Comparison of ENCODE assay signal across 1 cellular context in the genomic region with DNA sequence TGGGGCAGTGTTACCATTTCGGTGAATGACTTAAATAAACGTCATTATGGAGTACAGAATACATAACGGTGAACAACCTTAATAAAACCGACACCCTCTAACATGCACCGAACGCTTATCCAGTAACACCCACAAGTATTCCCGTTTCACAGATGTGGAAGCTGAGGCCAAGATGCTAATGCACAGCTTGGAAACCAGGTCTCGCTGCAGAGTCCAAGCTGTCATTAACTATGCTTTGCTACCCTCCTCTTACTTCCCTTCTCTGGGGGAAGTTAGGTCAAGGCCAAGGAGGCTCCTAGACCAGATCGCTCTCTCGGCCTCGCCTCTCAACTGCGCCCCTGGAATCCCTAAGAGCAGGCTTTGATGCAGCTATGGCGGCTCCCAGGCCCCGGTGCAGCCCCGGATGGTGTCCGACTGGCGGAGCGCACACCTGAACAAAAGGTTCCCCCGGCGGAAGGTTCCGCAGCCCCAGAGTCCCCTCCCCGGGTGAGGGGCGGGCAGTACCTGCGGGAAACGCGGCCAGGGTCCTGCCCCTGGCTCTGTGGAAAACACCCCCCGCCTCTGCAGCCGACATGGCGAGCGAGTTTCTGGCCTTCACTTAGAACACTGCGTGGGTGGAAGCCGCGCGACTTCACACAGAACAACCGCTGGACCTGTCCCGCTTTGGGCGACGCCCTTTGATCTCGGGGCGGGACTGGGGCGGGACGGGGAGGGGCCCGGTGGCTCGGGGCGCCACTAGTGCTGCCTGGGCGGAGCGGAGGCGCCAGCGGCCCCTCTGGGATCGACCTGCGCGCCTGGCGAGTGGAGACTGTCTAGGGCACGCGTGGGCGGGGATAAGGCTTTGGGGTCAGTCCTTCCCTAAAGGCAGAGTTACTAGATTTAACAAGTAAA.
TF ChIP-seq lines count a peak whose summit lies in the region.

A gene with protein sequence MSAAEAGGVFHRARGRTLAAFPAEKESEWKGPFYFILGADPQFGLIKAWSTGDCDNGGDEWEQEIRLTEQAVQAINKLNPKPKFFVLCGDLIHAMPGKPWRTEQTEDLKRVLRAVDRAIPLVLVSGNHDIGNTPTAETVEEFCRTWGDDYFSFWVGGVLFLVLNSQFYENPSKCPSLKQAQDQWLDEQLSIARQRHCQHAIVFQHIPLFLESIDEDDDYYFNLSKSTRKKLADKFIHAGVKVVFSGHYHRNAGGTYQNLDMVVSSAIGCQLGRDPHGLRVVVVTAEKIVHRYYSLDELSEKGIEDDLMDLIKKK (minus strand): TSS at position 685 of the 891 bp plus-strand sequence. CDS start 111 bp downstream, at position 574.

TF ChIP-seq in K562, 482 proteins besides CTCF, POLR2A, EP300 and RAD21 (continued from another document and continues in another):
- TF ChIP-seq EWSR1 (IDR thresholded peaks at IDR 0.05; ENCODE audit: borderline replicate concordance, low read depth, partially characterized antibody) (no peak), RCOR1 (IDR thresholded peaks at IDR 0.05; ENCODE audit: borderline replicate concordance in 1 of 2, low read depth in 2 of 2, low read length in 2 of 2) (peak; percentile 86 to 94), POLR3G (IDR thresholded peaks at IDR 0.05; ENCODE audit: extremely low read depth, insufficient read length, insufficient replicate concordance) (no peak), SUPT5H (IDR thresholded peaks at IDR 0.05) (peak; percentile 88), COPS2 (conservative IDR thresholded peaks at IDR 0.05) (no peak), ESRRB (CRISPR knock-in tag; IDR thresholded peaks at IDR 0.05; ENCODE audit: borderline replicate concordance) (0 out of 2 replicates have a peak, but pooled peaks have one; percentile 49), ZNF324 (CRISPR knock-in tag; IDR thresholded peaks at IDR 0.05) (no peak), ZBTB1 (CRISPR knock-in tag; IDR thresholded peaks at IDR 0.05; ENCODE audit: borderline replicate concordance, low read depth) (peak; percentile 53), THRAP3 (IDR thresholded peaks at IDR 0.05; ENCODE audit: borderline replicate concordance) (no peak; the same call in 1 of the 2 replicates), BRF1 (IDR thresholded peaks at IDR 0.05; ENCODE audit: borderline replicate concordance, extremely low read depth, insufficient read length) (no peak), ZNF263 (CRISPR knock-in tag; IDR thresholded peaks at IDR 0.05; ENCODE audit: borderline replicate concordance) (no peak), EP400 (IDR thresholded peaks at IDR 0.05) (peak; percentile 92), CHCHD3 (CRISPR knock-in tag; IDR thresholded peaks at IDR 0.05) (no peak), SREBF2 (CRISPR knock-in tag; IDR thresholded peaks at IDR 0.05) (no peak), HNRNPK (IDR thresholded peaks at IDR 0.05; ENCODE audit: low read depth, low read length, poor library complexity, severe bottlenecking) (no peak)
- TF ChIP-seq, protein P1, sequence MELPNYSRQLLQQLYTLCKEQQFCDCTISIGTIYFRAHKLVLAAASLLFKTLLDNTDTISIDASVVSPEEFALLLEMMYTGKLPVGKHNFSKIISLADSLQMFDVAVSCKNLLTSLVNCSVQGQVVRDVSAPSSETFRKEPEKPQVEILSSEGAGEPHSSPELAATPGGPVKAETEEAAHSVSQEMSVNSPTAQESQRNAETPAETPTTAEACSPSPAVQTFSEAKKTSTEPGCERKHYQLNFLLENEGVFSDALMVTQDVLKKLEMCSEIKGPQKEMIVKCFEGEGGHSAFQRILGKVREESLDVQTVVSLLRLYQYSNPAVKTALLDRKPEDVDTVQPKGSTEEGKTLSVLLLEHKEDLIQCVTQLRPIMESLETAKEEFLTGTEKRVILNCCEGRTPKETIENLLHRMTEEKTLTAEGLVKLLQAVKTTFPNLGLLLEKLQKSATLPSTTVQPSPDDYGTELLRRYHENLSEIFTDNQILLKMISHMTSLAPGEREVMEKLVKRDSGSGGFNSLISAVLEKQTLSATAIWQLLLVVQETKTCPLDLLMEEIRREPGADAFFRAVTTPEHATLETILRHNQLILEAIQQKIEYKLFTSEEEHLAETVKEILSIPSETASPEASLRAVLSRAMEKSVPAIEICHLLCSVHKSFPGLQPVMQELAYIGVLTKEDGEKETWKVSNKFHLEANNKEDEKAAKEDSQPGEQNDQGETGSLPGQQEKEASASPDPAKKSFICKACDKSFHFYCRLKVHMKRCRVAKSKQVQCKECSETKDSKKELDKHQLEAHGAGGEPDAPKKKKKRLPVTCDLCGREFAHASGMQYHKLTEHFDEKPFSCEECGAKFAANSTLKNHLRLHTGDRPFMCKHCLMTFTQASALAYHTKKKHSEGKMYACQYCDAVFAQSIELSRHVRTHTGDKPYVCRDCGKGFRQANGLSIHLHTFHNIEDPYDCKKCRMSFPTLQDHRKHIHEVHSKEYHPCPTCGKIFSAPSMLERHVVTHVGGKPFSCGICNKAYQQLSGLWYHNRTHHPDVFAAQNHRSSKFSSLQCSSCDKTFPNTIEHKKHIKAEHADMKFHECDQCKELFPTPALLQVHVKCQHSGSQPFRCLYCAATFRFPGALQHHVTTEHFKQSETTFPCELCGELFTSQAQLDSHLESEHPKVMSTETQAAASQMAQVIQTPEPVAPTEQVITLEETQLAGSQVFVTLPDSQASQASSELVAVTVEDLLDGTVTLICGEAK (IDR thresholded peaks at IDR 0.05) = peak; percentile 95
- TF ChIP-seq, protein P1 (CRISPR knock-in tag; IDR thresholded peaks at IDR 0.05) = no peak
- TF ChIP-seq, protein P2, sequence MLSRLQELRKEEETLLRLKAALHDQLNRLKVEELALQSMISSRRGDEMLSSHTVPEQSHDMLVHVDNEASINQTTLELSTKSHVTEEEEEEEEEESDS (CRISPR knock-in tag; IDR thresholded peaks at IDR 0.05) = no peak
- TF ChIP-seq, protein P3, sequence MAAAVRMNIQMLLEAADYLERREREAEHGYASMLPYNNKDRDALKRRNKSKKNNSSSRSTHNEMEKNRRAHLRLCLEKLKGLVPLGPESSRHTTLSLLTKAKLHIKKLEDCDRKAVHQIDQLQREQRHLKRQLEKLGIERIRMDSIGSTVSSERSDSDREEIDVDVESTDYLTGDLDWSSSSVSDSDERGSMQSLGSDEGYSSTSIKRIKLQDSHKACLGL (CRISPR knock-in tag; IDR thresholded peaks at IDR 0.05; ENCODE audit: borderline replicate concordance, poor library complexity, severe bottlenecking) = no peak
- TF ChIP-seq, protein P4, sequence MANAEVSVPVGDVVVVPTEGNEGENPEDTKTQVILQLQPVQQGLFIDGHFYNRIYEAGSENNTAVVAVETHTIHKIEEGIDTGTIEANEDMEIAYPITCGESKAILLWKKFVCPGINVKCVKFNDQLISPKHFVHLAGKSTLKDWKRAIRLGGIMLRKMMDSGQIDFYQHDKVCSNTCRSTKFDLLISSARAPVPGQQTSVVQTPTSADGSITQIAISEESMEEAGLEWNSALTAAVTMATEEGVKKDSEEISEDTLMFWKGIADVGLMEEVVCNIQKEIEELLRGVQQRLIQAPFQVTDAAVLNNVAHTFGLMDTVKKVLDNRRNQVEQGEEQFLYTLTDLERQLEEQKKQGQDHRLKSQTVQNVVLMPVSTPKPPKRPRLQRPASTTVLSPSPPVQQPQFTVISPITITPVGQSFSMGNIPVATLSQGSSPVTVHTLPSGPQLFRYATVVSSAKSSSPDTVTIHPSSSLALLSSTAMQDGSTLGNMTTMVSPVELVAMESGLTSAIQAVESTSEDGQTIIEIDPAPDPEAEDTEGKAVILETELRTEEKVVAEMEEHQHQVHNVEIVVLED (CRISPR knock-in tag; IDR thresholded peaks at IDR 0.05) = peak; percentile 39
- TF ChIP-seq, protein P5, sequence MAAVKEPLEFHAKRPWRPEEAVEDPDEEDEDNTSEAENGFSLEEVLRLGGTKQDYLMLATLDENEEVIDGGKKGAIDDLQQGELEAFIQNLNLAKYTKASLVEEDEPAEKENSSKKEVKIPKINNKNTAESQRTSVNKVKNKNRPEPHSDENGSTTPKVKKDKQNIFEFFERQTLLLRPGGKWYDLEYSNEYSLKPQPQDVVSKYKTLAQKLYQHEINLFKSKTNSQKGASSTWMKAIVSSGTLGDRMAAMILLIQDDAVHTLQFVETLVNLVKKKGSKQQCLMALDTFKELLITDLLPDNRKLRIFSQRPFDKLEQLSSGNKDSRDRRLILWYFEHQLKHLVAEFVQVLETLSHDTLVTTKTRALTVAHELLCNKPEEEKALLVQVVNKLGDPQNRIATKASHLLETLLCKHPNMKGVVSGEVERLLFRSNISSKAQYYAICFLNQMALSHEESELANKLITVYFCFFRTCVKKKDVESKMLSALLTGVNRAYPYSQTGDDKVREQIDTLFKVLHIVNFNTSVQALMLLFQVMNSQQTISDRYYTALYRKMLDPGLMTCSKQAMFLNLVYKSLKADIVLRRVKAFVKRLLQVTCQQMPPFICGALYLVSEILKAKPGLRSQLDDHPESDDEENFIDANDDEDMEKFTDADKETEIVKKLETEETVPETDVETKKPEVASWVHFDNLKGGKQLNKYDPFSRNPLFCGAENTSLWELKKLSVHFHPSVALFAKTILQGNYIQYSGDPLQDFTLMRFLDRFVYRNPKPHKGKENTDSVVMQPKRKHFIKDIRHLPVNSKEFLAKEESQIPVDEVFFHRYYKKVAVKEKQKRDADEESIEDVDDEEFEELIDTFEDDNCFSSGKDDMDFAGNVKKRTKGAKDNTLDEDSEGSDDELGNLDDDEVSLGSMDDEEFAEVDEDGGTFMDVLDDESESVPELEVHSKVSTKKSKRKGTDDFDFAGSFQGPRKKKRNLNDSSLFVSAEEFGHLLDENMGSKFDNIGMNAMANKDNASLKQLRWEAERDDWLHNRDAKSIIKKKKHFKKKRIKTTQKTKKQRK (IDR thresholded peaks at IDR 0.05; ENCODE audit: borderline replicate concordance, low read depth, low read length) = no peak
- TF ChIP-seq, protein P6, sequence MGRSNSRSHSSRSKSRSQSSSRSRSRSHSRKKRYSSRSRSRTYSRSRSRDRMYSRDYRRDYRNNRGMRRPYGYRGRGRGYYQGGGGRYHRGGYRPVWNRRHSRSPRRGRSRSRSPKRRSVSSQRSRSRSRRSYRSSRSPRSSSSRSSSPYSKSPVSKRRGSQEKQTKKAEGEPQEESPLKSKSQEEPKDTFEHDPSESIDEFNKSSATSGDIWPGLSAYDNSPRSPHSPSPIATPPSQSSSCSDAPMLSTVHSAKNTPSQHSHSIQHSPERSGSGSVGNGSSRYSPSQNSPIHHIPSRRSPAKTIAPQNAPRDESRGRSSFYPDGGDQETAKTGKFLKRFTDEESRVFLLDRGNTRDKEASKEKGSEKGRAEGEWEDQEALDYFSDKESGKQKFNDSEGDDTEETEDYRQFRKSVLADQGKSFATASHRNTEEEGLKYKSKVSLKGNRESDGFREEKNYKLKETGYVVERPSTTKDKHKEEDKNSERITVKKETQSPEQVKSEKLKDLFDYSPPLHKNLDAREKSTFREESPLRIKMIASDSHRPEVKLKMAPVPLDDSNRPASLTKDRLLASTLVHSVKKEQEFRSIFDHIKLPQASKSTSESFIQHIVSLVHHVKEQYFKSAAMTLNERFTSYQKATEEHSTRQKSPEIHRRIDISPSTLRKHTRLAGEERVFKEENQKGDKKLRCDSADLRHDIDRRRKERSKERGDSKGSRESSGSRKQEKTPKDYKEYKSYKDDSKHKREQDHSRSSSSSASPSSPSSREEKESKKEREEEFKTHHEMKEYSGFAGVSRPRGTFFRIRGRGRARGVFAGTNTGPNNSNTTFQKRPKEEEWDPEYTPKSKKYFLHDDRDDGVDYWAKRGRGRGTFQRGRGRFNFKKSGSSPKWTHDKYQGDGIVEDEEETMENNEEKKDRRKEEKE (IDR thresholded peaks at IDR 0.05; ENCODE audit: borderline replicate concordance in 1 of 2, control insufficient read depth in 1 of 2, low read depth in 2 of 2, low read length in 1 of 2) = peak in 1 of 2 experiments; percentile 77; a peak in 1 of 4 replicates
- TF ChIP-seq, protein P7, sequence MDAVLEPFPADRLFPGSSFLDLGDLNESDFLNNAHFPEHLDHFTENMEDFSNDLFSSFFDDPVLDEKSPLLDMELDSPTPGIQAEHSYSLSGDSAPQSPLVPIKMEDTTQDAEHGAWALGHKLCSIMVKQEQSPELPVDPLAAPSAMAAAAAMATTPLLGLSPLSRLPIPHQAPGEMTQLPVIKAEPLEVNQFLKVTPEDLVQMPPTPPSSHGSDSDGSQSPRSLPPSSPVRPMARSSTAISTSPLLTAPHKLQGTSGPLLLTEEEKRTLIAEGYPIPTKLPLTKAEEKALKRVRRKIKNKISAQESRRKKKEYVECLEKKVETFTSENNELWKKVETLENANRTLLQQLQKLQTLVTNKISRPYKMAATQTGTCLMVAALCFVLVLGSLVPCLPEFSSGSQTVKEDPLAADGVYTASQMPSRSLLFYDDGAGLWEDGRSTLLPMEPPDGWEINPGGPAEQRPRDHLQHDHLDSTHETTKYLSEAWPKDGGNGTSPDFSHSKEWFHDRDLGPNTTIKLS (IDR thresholded peaks at IDR 0.05; ENCODE audit: borderline replicate concordance, low read depth) = 0 out of 2 replicates have a peak, but pooled peaks have one; percentile 61
- TF ChIP-seq, protein P8, sequence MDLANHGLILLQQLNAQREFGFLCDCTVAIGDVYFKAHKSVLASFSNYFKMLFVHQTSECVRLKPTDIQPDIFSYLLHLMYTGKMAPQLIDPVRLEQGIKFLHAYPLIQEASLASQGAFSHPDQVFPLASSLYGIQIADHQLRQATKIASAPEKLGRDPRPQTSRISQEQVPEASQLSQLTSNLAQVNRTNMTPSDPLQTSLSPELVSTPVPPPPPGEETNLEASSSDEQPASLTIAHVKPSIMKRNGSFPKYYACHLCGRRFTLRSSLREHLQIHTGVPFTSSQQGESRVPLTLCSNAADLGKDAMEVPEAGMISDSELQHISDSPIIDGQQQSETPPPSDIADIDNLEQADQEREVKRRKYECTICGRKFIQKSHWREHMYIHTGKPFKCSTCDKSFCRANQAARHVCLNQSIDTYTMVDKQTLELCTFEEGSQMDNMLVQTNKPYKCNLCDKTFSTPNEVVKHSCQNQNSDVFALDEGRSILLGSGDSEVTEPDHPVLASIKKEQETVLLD (IDR thresholded peaks at IDR 0.05) = no peak; the same call in 1 of the 2 replicates
